14 cellular contexts compared by ENCODE assay signal in genomic region chr20:47573586-47573985, GRCh38.
DNase-seq lines count a peak whose midpoint lies in the region; ATAC-seq and TF ChIP-seq lines count a peak whose summit lies in the region.
"Had no signal": no experiment of that assay in that cellular context is flagged by ENCODE, and none has a peak within 500 bp of the region (broad histone marks: within the 10 kb centered on the region; RNA-seq: fewer than 3 reads in every experiment).

No MANE protein-coding gene starts in this region.

- peaks cover 8 to 23% of the 10 kb centered on the region in 2 donors for H3K36me3 Mint-ChIP-seq in activated T-cell treated with anti-CD3 and anti-CD28 coated beads, Interleukin-2, amount 50 U/mL, for 72 hours (ENCODE audit: insufficient read depth in 2 of 2)
- peaks cover 50% of the 10 kb centered on the region for H3K36me3 Mint-ChIP-seq in activated T-helper 2 cell treated with anti-CD3 and anti-CD28 coated beads, Interferon-gamma antibody, Interleukin-2, Interleukin-4, amounts not matched to agents 10 μg/mL and 5 μg/mL and 100 μg/mL, durations not matched to agents 14 hours and 24 hours and 36 hours (ENCODE audit: low read depth)
- peaks cover 18% of the 10 kb centered on the region for H3K36me3 Mint-ChIP-seq in progenitor cell of endocrine pancreas (ENCODE audit: insufficient read depth)

- no peak overlapping the region for H3K9ac ChIP-seq in HUES64 (ENCODE audit: low read depth, low read length)
- H3K9ac ChIP-seq: KMS-11 had no signal

- H3K27ac ChIP-seq in HUES64 (ENCODE audit: low read depth, low read length) (peak overlapping the region; percentile 37; the same call in 1 of the 2 replicates), hepatocyte (no peak overlapping the region)
- H3K27ac ChIP-seq: KMS-11 had no signal

- 37% methylated on average over 3 of the region's 3 CpGs for WGBS in HUES64
- WGBS in hepatocyte (ENCODE audit: low lambda C conversion rate, missing lambda C conversion rate): 55% methylated on average over 3 of the region's 3 CpGs

- no peak for DNase-seq in activated T-cell treated with anti-CD3 and anti-CD28 coated beads, Interleukin-2, amount 50 U/mL, for 72 hours
- DNase-seq in activated T-cell treated with anti-CD3 and anti-CD28 coated beads, Interleukin-2, amount 50 U/mL, for 48 hours: no peak
- DNase-seq in activated T-helper 2 cell treated with anti-CD3 and anti-CD28 coated beads, Interferon-gamma antibody, Interleukin-2, Interleukin-4, amounts not matched to agents 10 μg/mL and 5 μg/mL and 100 μg/mL, durations not matched to agents 14 hours and 24 hours and 36 hours (ENCODE audit: low spot score): no peak
- DNase-seq in progenitor cell of endocrine pancreas (ENCODE audit: low spot score, unreplicated experiment) (no peak), amniotic stem cell (lab: John Stamatoyannopoulos, UW) (no peak), hepatocyte (ENCODE audit: low spot score) (no peak)
- DNase-seq: activated CD4-positive, alpha-beta T cell treated with anti-CD3 and anti-CD28 coated beads, Interleukin-2, amount 50 U/mL, for 1 hour; NCI-H1048; NCI-H748 treated with DMSO at 0.1 percent for 48 hours; Peyer's patch; stimulated activated CD4-positive, alpha-beta T cell treated with anti-CD3 and anti-CD28 coated beads, Interleukin-2, amount 100 ng/mL, for 24 hours had no signal

- H3K4me2 ChIP-seq in hepatocyte: no peak overlapping the region
- H3K4me2 ChIP-seq: KMS-11 had no signal

- TF ChIP-seq CTCF in progenitor cell of endocrine pancreas (IDR thresholded peaks at IDR 0.05; ENCODE audit: unreplicated experiment) (no peak), hepatocyte (IDR thresholded peaks at IDR 0.05; ENCODE audit: poor library complexity) (no peak)

- H3K4me1 ChIP-seq in HUES64 (ENCODE audit: insufficient read depth, low read length) (peaks cover 48% of the 10 kb centered on the region), hepatocyte (ENCODE audit: insufficient read depth) (peaks cover 30% of the 10 kb centered on the region)

- H3K4me1 Mint-ChIP-seq in activated T-cell treated with anti-CD3 and anti-CD28 coated beads, Interleukin-2, amount 50 U/mL, for 72 hours (ENCODE audit: low read depth): peaks cover 69% of the 10 kb centered on the region
- peaks cover 40% of the 10 kb centered on the region for H3K4me1 Mint-ChIP-seq in activated T-helper 2 cell treated with anti-CD3 and anti-CD28 coated beads, Interferon-gamma antibody, Interleukin-2, Interleukin-4, amounts not matched to agents 10 μg/mL and 5 μg/mL and 100 μg/mL, durations not matched to agents 14 hours and 24 hours and 36 hours (ENCODE audit: low read depth)
- peaks cover 43% of the 10 kb centered on the region for H3K4me1 Mint-ChIP-seq in progenitor cell of endocrine pancreas (ENCODE audit: low read depth)

- H3K4me3 ChIP-seq in HUES64 (ENCODE audit: low read length) (no peak overlapping the region), hepatocyte (no peak overlapping the region)
- H3K4me3 ChIP-seq: Peyer's patch had no signal

- no peak for ATAC-seq in activated T-cell treated with anti-CD3 and anti-CD28 coated beads, Interleukin-2, amount 50 U/mL, for 72 hours (replicated peaks in 1 of 2)
- ATAC-seq in GM19467 (IDR thresholded peaks at IDR 0.05; ENCODE audit: unreplicated experiment): no peak

- intact Hi-C loops in activated T-helper 2 cell treated with anti-CD3 and anti-CD28 coated beads, Interferon-gamma antibody, Interleukin-2, Interleukin-4, amounts not matched to agents 10 μg/mL and 5 μg/mL and 100 μg/mL, durations not matched to agents 14 hours and 24 hours and 36 hours (cut with micrococcal nuclease): no loop called here

- H3K79me2 ChIP-seq in hepatocyte: peaks cover 83% of the 10 kb centered on the region

- peaks cover 1 to 2% of the 10 kb centered on the region in 2 donors for H3K9me3 Mint-ChIP-seq in activated T-cell treated with anti-CD3 and anti-CD28 coated beads, Interleukin-2, amount 50 U/mL, for 72 hours
- H3K9me3 Mint-ChIP-seq in activated T-helper 2 cell treated with anti-CD3 and anti-CD28 coated beads, Interferon-gamma antibody, Interleukin-2, Interleukin-4, amounts not matched to agents 10 μg/mL and 5 μg/mL and 100 μg/mL, durations not matched to agents 14 hours and 24 hours and 36 hours: peaks cover 9% of the 10 kb centered on the region
- H3K9me3 Mint-ChIP-seq in progenitor cell of endocrine pancreas (ENCODE audit: low read depth): peaks cover 7% of the 10 kb centered on the region

- H3K27me3 Mint-ChIP-seq in activated T-cell treated with anti-CD3 and anti-CD28 coated beads, Interleukin-2, amount 50 U/mL, for 72 hours (ENCODE audit: low read depth): no peaks in the 10 kb centered on the region
- no peaks in the 10 kb centered on the region for H3K27me3 Mint-ChIP-seq in activated T-helper 2 cell treated with anti-CD3 and anti-CD28 coated beads, Interferon-gamma antibody, Interleukin-2, Interleukin-4, amounts not matched to agents 10 μg/mL and 5 μg/mL and 100 μg/mL, durations not matched to agents 14 hours and 24 hours and 36 hours (ENCODE audit: low read depth)
- no peaks in the 10 kb centered on the region for H3K27me3 Mint-ChIP-seq in progenitor cell of endocrine pancreas

- no peak overlapping the region for H2AFZ ChIP-seq in hepatocyte

- H3K9me2 ChIP-seq in hepatocyte (replicated peaks; ENCODE audit: insufficient read depth): no peaks in the 10 kb centered on the region

- H3K27me3 ChIP-seq in HUES64 (ENCODE audit: insufficient read depth, low read length) (no peaks in the 10 kb centered on the region), hepatocyte (no peaks in the 10 kb centered on the region)
- H3K27me3 ChIP-seq: Peyer's patch had no signal

- H4K20me1 ChIP-seq in hepatocyte (ENCODE audit: insufficient read depth, poor library complexity, severe bottlenecking): peaks cover 3% of the 10 kb centered on the region

- peaks cover 3% of the 10 kb centered on the region; the same call in 1 of the 2 replicates for H3K36me3 ChIP-seq in HUES64 (ENCODE audit: insufficient read depth, low read length)
- no peaks in the 10 kb centered on the region for H3K36me3 ChIP-seq in hepatocyte (replicated peaks; ENCODE audit: insufficient read depth, low read depth)
- H3K36me3 ChIP-seq: Peyer's patch had no signal

- no peak overlapping the region for H3K4me3 Mint-ChIP-seq in activated T-cell treated with anti-CD3 and anti-CD28 coated beads, Interleukin-2, amount 50 U/mL, for 72 hours
- H3K4me3 Mint-ChIP-seq in activated T-helper 2 cell treated with anti-CD3 and anti-CD28 coated beads, Interferon-gamma antibody, Interleukin-2, Interleukin-4, amounts not matched to agents 10 μg/mL and 5 μg/mL and 100 μg/mL, durations not matched to agents 14 hours and 24 hours and 36 hours (ENCODE audit: low read depth): no peak overlapping the region
- H3K4me3 Mint-ChIP-seq in progenitor cell of endocrine pancreas (ENCODE audit: low read depth): no peak overlapping the region

- H3K27ac Mint-ChIP-seq in activated T-cell treated with anti-CD3 and anti-CD28 coated beads, Interleukin-2, amount 50 U/mL, for 72 hours: peak overlapping the region; percentile 76
- H3K27ac Mint-ChIP-seq in activated T-helper 2 cell treated with anti-CD3 and anti-CD28 coated beads, Interferon-gamma antibody, Interleukin-2, Interleukin-4, amounts not matched to agents 10 μg/mL and 5 μg/mL and 100 μg/mL, durations not matched to agents 14 hours and 24 hours and 36 hours: peak overlapping the region; percentile 14
- H3K27ac Mint-ChIP-seq in progenitor cell of endocrine pancreas: peak overlapping the region; percentile 19

- H3K9me3 ChIP-seq in HUES64 (ENCODE audit: insufficient read depth, low read depth, low read length) (0 out of 2 replicates have a peak, but pooled peaks cover 6% of the 10 kb centered on the region), hepatocyte (ENCODE audit: low read depth) (no peaks in the 10 kb centered on the region)

Comparison
In these comparisons a context has a peak if more than half of its experiments do, and no peak if none do; other contexts are left out.
1. H3K27ac Mint-ChIP-seq: peak in every context shown above with its lines; median percentile 76 in activated T-cell treated with anti-CD3 and anti-CD28 coated beads, Interleukin-2, amount 50 U/mL, for 72 hours; 19 in progenitor cell of endocrine pancreas; 14 in activated T-helper 2 cell treated with anti-CD3 and anti-CD28 coated beads, Interferon-gamma antibody, Interleukin-2, Interleukin-4, amounts not matched to agents 10 μg/mL and 5 μg/mL and 100 μg/mL, durations not matched to agents 14 hours and 24 hours and 36 hours.